12 cellular contexts compared by ENCODE assay signal in genomic region chr19:51751655-51752054, GRCh38. TPM values are rescaled to one million over a fixed set of nuclear protein-coding genes. Genes with fewer than 3 reads are reported as not detected.
DNase-seq lines count a peak whose midpoint lies in the region; ATAC-seq and TF ChIP-seq lines count a peak whose summit lies in the region.
"Had no signal": no experiment of that assay in that cellular context is flagged by ENCODE, and none has a peak within 500 bp of the region (broad histone marks: within the 10 kb centered on the region; RNA-seq: fewer than 3 reads in every experiment).

FPR1 (minus strand) TSS chr19:51751878; CDS start chr19:51746994, 4,884 bp downstream.

- peak within 1 kb of the TSS; percentile 9 for H3K18ac ChIP-seq in neuronal stem cell (ENCODE audit: low read length)

- no peak within 1 kb of the TSS for H3K4ac ChIP-seq in neuronal stem cell (ENCODE audit: low read length)

- H3K4me3 ChIP-seq in fibroblast of pulmonary artery (replicated peaks; ENCODE audit: low read depth, low read length) = no peak within 1 kb of the TSS
- no peak within 1 kb of the TSS for H3K4me3 ChIP-seq in neuronal stem cell (ENCODE audit: low read length in 2 of 2)

- no peak within 1 kb of the TSS for H2BK12ac ChIP-seq in neuronal stem cell (ENCODE audit: low read length)

- H3K36me3 ChIP-seq in neuronal stem cell (replicated peaks in 1 of 2; ENCODE audit: control insufficient read depth in 2 of 2, insufficient read depth in 2 of 2, low read length in 2 of 2) = peaks cover 0 to 1% of the 10 kb centered on the region in 2 donors
- H3K36me3 ChIP-seq: sigmoid colon had no signal

- no peak within 1 kb of the TSS for H3K23ac ChIP-seq in neuronal stem cell (ENCODE audit: low read depth, low read length, poor library complexity)

- H2AFZ ChIP-seq in neuronal stem cell (ENCODE audit: low read length) = no peak within 1 kb of the TSS

- H3K4me2 ChIP-seq in neuronal stem cell (ENCODE audit: insufficient read depth, low read length, poor library complexity, severe bottlenecking) = no peak within 1 kb of the TSS

- peaks cover 89% of the 10 kb centered on the region for H3K4me1 Mint-ChIP-seq in CD14-positive monocyte
- H3K4me1 Mint-ChIP-seq: CD8-positive, alpha-beta memory T cell; stimulated activated naive CD8-positive, alpha-beta T cell treated with anti-CD3 and anti-CD28 coated beads, Interleukin-15, amount 100 ng/mL, for 72 hours had no signal

- peaks cover 0 to 6% (median 0%) of the 10 kb centered on the region in 7 donors for H3K9me3 Mint-ChIP-seq in CD14-positive monocyte

- no peak within 1 kb of the TSS for H2AK5ac ChIP-seq in neuronal stem cell (ENCODE audit: low read depth, low read length)

- no peaks in the 10 kb centered on the region for H3K4me1 ChIP-seq in neuronal stem cell (ENCODE audit: control insufficient read depth in 2 of 2, insufficient read depth in 1 of 2, low read depth in 1 of 2, low read length in 2 of 2)
- H3K4me1 ChIP-seq: sigmoid colon had no signal

- H3K27ac Mint-ChIP-seq in CD14-positive monocyte = peak within 1 kb of the TSS; percentile 98 to 100 (median 99)
- H3K27ac Mint-ChIP-seq: CD8-positive, alpha-beta memory T cell; stimulated activated naive CD8-positive, alpha-beta T cell treated with anti-CD3 and anti-CD28 coated beads, Interleukin-15, amount 100 ng/mL, for 72 hours had no signal

- intact Hi-C loops in CD14-positive monocyte (cut with micrococcal nuclease) = loop anchor here in 1 of 2 donors (2.0 kb wide), 1 partner anchor 15 kb away; no protein-coding TSS in a partner anchor

- peaks cover 30 to 53% of the 10 kb centered on the region in 2 donors for H3K36me3 Mint-ChIP-seq in CD14-positive monocyte

- no CpG with 5 or more reads among the region's 2 CpGs for WGBS in neuronal stem cell (ENCODE audit: extremely low coverage in 2 of 2, insufficient read length in 2 of 2, insufficient replicate concordance in 1 of 2), 2 donors

- no peak within 1 kb of the TSS for H3K9ac ChIP-seq in neuronal stem cell (ENCODE audit: low read depth, low read length, poor library complexity)

- H3K27me3 Mint-ChIP-seq in CD14-positive monocyte (ENCODE audit: low read depth in 3 of 3) = peaks cover 0 to under 1% (median 0%) of the 10 kb centered on the region in 3 donors

- no peak for TF ChIP-seq CTCF in CD14-positive monocyte (IDR thresholded peaks at IDR 0.05)
- no peak for TF ChIP-seq CTCF in fibroblast of pulmonary artery (IDR thresholded peaks at IDR 0.05; ENCODE audit: low read length, missing control alignments)

- no peak within 1 kb of the TSS for H4K8ac ChIP-seq in neuronal stem cell (ENCODE audit: low read depth, low read length)

- peaks cover 0 to 8% of the 10 kb centered on the region in 2 donors for H3K9me3 ChIP-seq in neuronal stem cell (replicated peaks in 1 of 2; ENCODE audit: control insufficient read depth in 2 of 2, insufficient read depth in 1 of 2, low read depth in 1 of 2, low read length in 2 of 2)
- H3K9me3 ChIP-seq: sigmoid colon had no signal

- peak within 1 kb of the TSS; percentile 42 for H3K14ac ChIP-seq in neuronal stem cell (ENCODE audit: low read length)

- no peak within 1 kb of the TSS for H2BK5ac ChIP-seq in neuronal stem cell (ENCODE audit: low read length)

- no peak within 1 kb of the TSS for H3K27ac ChIP-seq in neuronal stem cell (replicated peaks; ENCODE audit: low read length)

- H4K91ac ChIP-seq in neuronal stem cell (ENCODE audit: low read depth, low read length, poor library complexity) = no peak within 1 kb of the TSS

- no peak within 1 kb of the TSS for H2BK120ac ChIP-seq in neuronal stem cell (ENCODE audit: low read depth, low read length)

- H3K4me3 Mint-ChIP-seq in CD14-positive monocyte = peak within 1 kb of the TSS; percentile 95 to 99
- H3K4me3 Mint-ChIP-seq: CD8-positive, alpha-beta memory T cell; stimulated activated naive CD8-positive, alpha-beta T cell treated with anti-CD3 and anti-CD28 coated beads, Interleukin-15, amount 100 ng/mL, for 72 hours had no signal

- H3K79me1 ChIP-seq in neuronal stem cell (ENCODE audit: low read depth, low read length) = no peaks in the 10 kb centered on the region

- DNase-seq in CD14-positive monocyte (ENCODE audit: low spot score) = peak; percentile 81
- DNase-seq in RPMI7951 (ENCODE audit: low read depth) = peak; percentile 94
- DNase-seq in fibroblast of pulmonary artery (ENCODE audit: low read depth) = peak; percentile 29
- DNase-seq in neuronal stem cell (ENCODE audit: low spot score) = no peak
- no peak for DNase-seq in occipital lobe (lab: John Stamatoyannopoulos, UW)
- no peak for DNase-seq in D341Med (ENCODE audit: low spot score)
- DNase-seq in stimulated activated CD4-positive, alpha-beta T cell treated with anti-CD3 and anti-CD28 coated beads, Interleukin-4, amount 100 ng/mL, for 1 hour = no peak
- DNase-seq: activated CD4-positive, alpha-beta T cell treated with anti-CD3 and anti-CD28 coated beads, Interleukin-2, amount 50 U/mL, for 1 hour; CD8-positive, alpha-beta memory T cell; sigmoid colon; stimulated activated naive CD8-positive, alpha-beta T cell treated with anti-CD3 and anti-CD28 coated beads, Interleukin-15, amount 100 ng/mL, for 72 hours had no signal

- ATAC-seq in HG02840 (IDR thresholded peaks at IDR 0.05; ENCODE audit: low FRiP score, unreplicated experiment) = no peak
- ATAC-seq: stimulated activated naive CD8-positive, alpha-beta T cell treated with anti-CD3 and anti-CD28 coated beads, Interleukin-15, amount 100 ng/mL, for 72 hours had no signal

- H3K27me3 ChIP-seq in neuronal stem cell (ENCODE audit: control insufficient read depth in 3 of 3, insufficient read depth in 3 of 3, low read depth in 1 of 3, low read length in 3 of 3) = no peaks in the 10 kb centered on the region
- H3K27me3 ChIP-seq: sigmoid colon had no signal

- H2BK15ac ChIP-seq in neuronal stem cell (ENCODE audit: low read length) = no peak within 1 kb of the TSS

RNA-seq across cellular contexts. Expression of gene FPR1, which starts in this region (rescaled TPM):
- polyA plus RNA-seq in CD14-positive monocyte = 1,000 to 10,000 TPM in 1 of 2 donors, 100 to 1,000 TPM in 1; 991 to 1,265 TPM
- 9.4 and 13.2 TPM in 2 replicates for total RNA-seq in RPMI7951 (2014; rRNA removed; shearing (Covaris generic))
- polyA plus RNA-seq in neuronal stem cell (2013, experiment 1 of 2) = not detected
- polyA plus RNA-seq in neuronal stem cell (2013, experiment 2 of 2) = not detected
- 6.7 TPM for total RNA-seq in occipital lobe
- total RNA-seq: CD8-positive, alpha-beta memory T cell had no signal
- polyA plus RNA-seq: CD8-positive, alpha-beta memory T cell had no signal

Comparison
In these comparisons a context has a peak if more than half of its experiments do, and no peak if none do; other contexts are left out.
1. DNase-seq: peak in CD14-positive monocyte (single experiment), RPMI7951 (single experiment) and fibroblast of pulmonary artery (single experiment); none in neuronal stem cell (single experiment), occipital lobe (single experiment), D341Med (single experiment) and stimulated activated CD4-positive, alpha-beta T cell treated with anti-CD3 and anti-CD28 coated beads, Interleukin-4, amount 100 ng/mL, for 1 hour (single experiment).